ENCODE assay signal across 9 cellular contexts in genomic region chr3:66480666-66481065, GRCh38. TPM values are rescaled to one million over a fixed set of nuclear protein-coding genes. Genes with fewer than 3 reads are reported as not detected.
A peak's percentile ranks its signal among the peaks of the same experiment; 100 is the strongest.
DNase-seq lines count a peak whose midpoint lies in the region; ATAC-seq, FAIRE-seq and TF ChIP-seq lines count a peak whose summit lies in the region.
"Had no signal": no experiment of that assay in that cellular context is flagged by ENCODE, and none has a peak within 500 bp of the region (broad histone marks: within the 10 kb centered on the region; RNA-seq: fewer than 3 reads in every experiment).

No MANE protein-coding gene starts in this region.

- peak overlapping the region in 9 of 10 donors; percentile 8 to 92 (median 85) for H3K27ac ChIP-seq in heart right ventricle
- H3K27ac ChIP-seq in tibial nerve: peak overlapping the region in 3 of 4 donors; percentile 19 to 86 (median 57)

- peaks cover 32 to 100% (median 90%) of the 10 kb centered on the region in 9 donors for H3K4me1 ChIP-seq in heart right ventricle
- peaks cover 0 to 76% (median 55%) of the 10 kb centered on the region in 4 donors for H3K4me1 ChIP-seq in tibial nerve

- H3K4me3 ChIP-seq in heart right ventricle (no peak overlapping the region), tibial nerve (no peak overlapping the region)
- H3K4me3 ChIP-seq: K562 had no signal

- peak overlapping the region; percentile 92 for H3K27ac Mint-ChIP-seq in T-helper 17 cell

- H3K36me3 Mint-ChIP-seq in T-helper 17 cell (ENCODE audit: low read depth): no peaks in the 10 kb centered on the region

- whole genome bisulfite sequencing in heart right ventricle, 2 donors: 36 to 55% methylated on average over 2 of the region's 2 CpGs
- WGBS in tibial nerve, 2 donors: 12 to 21% methylated on average over 2 of the region's 2 CpGs

- H3K27me3 ChIP-seq in heart right ventricle (no peaks in the 10 kb centered on the region), tibial nerve (no peaks in the 10 kb centered on the region)

- intact Hi-C loops in heart right ventricle (cut with DNase I): loop anchor here in 1 of 10 donors (5.0 kb wide), 1 partner anchor 63 kb away; no protein-coding TSS in a partner anchor
- intact Hi-C loops in left cardiac atrium (cut with DNase I): loop anchor here in 1 of 2 donors (5.0 kb wide), 1 partner anchor 63 kb away; no protein-coding TSS in a partner anchor

- TF ChIP-seq CTCF in heart right ventricle (IDR thresholded peaks at IDR 0.05) (peak in 3 of 9 donors; percentile 6 to 26 (median 14)), tibial nerve (IDR thresholded peaks at IDR 0.05) (no peak)

- no peak for TF ChIP-seq POLR2A in tibial nerve (IDR thresholded peaks at IDR 0.05)

- no peak for DNase-seq in heart right ventricle
- no peak for DNase-seq in left cardiac atrium
- peak in 1 of 3 donors; percentile 19 for DNase-seq in T-helper 17 cell
- DNase-seq in tibial nerve (ENCODE audit: low spot score in 2 of 2): no peak
- no peak for DNase-seq in inferior parietal cortex (ENCODE audit: extremely low spot score)
- DNase-seq in DMS53 treated with DMSO at 0.1 percent for 48 hours (lab: John Stamatoyannopoulos, UW; ENCODE audit: unreplicated experiment): no peak
- no peak for DNase-seq in globus pallidus (ENCODE audit: low spot score)

- H3K4me3 Mint-ChIP-seq in T-helper 17 cell: peak overlapping the region; percentile 88

- H3K27me3 Mint-ChIP-seq in T-helper 17 cell: no peaks in the 10 kb centered on the region

- no peaks in the 10 kb centered on the region for H3K36me3 ChIP-seq in heart right ventricle
- H3K36me3 ChIP-seq in tibial nerve: no peaks in the 10 kb centered on the region

- peak; percentile 85 for FAIRE-seq in endometrium (lab: Jason Lieb, UNC)
- FAIRE-seq: K562 had no signal

- H3K9me3 ChIP-seq in heart right ventricle (peaks cover 0 to 5% (median 0%) of the 10 kb centered on the region in 11 donors), T-helper 17 cell (ENCODE audit: control insufficient read depth, low read length, poor library complexity, severe bottlenecking) (no peaks in the 10 kb centered on the region), tibial nerve (no peaks in the 10 kb centered on the region)

- ATAC-seq in heart right ventricle: peak in 1 of 8 donors; percentile 23
- ATAC-seq in left cardiac atrium: no peak
- peak; percentile 83 for ATAC-seq in T-helper 17 cell
- ATAC-seq: K562 had no signal

- TF ChIP-seq EP300 in tibial nerve (IDR thresholded peaks at IDR 0.05): peak in 1 of 2 donors; percentile 16

- peaks cover 68% of the 10 kb centered on the region for H3K4me1 Mint-ChIP-seq in T-helper 17 cell

RNA-seq across cellular contexts. Expression of gene LRIG1, which starts 20.2 kb away (rescaled TPM):
- total RNA-seq in heart right ventricle: 100 to 1,000 TPM in 3 of 10 donors, 10 to 100 TPM in 7; 71.9 to 109 (median 95.2) TPM
- 10 to 100 TPM; 23.8 to 33.8 TPM for polyA plus RNA-seq in heart right ventricle
- 100 to 1,000 TPM in 1 of 2 donors, 10 to 100 TPM in 1; 88.8 to 115 TPM for total RNA-seq in left cardiac atrium
- total RNA-seq in T-helper 17 cell: 10 to 100 TPM; 57.8 to 63.4 TPM
- 10 to 100 TPM; 48.6 to 58.6 (median 52.5) TPM for total RNA-seq in tibial nerve
